ENCODE assay signal across 1 cellular context in the genomic region with DNA sequence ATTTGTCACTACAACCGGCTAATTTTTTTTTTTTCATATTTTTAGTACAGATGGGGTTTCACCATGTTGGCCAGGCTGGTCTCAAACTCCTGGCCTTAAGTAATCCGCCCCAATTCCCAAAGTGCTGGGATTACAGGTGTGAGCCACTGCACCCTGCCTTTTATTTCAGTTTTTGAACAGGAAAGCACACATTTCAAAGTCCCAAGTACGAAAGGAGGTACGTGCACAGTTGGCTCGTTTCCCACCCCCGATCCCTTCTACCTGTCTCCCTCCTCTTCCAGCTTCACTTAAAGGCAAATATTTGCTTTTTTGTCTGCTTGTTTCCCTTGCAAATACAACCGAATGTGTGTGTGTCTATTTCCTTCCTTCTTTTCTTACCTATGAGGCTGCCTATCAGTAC.
A peak's percentile ranks its signal among the peaks of the same experiment; 100 is the strongest.
TF ChIP-seq lines count a peak whose summit lies in the region.

No MANE protein-coding gene starts in this region.

TF ChIP-seq in HepG2, 621 proteins besides CTCF, POLR2A, EP300 and RAD21 (continued from another document and continues in another):
- TF ChIP-seq, protein P1, sequence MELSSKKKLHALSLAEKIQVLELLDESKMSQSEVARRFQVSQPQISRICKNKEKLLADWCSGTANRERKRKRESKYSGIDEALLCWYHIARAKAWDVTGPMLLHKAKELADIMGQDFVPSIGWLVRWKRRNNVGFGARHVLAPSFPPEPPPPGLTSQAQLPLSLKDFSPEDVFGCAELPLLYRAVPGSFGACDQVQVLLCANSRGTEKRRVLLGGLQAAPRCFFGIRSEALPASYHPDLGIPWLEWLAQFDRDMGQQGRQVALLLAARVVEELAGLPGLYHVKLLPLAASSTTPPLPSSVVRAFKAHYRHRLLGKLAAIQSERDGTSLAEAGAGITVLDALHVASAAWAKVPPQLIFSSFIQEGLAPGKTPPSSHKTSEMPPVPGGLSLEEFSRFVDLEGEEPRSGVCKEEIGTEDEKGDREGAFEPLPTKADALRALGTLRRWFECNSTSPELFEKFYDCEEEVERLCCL (CRISPR knock-in tag; IDR thresholded peaks at IDR 0.05; ENCODE audit: borderline replicate concordance) = peak; percentile 26; the same call in 1 of the 2 replicates
- no peak for TF ChIP-seq BRD4 (CRISPR knock-in tag; IDR thresholded peaks at IDR 0.05)
- TF ChIP-seq ZNF205 (CRISPR knock-in tag; IDR thresholded peaks at IDR 0.05) = no peak
- peak; percentile 60 for TF ChIP-seq POGZ (CRISPR knock-in tag; IDR thresholded peaks at IDR 0.05)
- no peak for TF ChIP-seq ZFP36L1 (CRISPR knock-in tag; IDR thresholded peaks at IDR 0.05)
- TF ChIP-seq SP140L (CRISPR knock-in tag; IDR thresholded peaks at IDR 0.05; ENCODE audit: borderline replicate concordance) = 0 out of 2 replicates have a peak, but pooled peaks have one; percentile 42
- TF ChIP-seq, protein P2, sequence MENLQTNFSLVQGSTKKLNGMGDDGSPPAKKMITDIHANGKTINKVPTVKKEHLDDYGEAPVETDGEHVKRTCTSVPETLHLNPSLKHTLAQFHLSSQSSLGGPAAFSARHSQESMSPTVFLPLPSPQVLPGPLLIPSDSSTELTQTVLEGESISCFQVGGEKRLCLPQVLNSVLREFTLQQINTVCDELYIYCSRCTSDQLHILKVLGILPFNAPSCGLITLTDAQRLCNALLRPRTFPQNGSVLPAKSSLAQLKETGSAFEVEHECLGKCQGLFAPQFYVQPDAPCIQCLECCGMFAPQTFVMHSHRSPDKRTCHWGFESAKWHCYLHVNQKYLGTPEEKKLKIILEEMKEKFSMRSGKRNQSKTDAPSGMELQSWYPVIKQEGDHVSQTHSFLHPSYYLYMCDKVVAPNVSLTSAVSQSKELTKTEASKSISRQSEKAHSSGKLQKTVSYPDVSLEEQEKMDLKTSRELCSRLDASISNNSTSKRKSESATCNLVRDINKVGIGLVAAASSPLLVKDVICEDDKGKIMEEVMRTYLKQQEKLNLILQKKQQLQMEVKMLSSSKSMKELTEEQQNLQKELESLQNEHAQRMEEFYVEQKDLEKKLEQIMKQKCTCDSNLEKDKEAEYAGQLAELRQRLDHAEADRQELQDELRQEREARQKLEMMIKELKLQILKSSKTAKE (CRISPR knock-in tag; IDR thresholded peaks at IDR 0.05; ENCODE audit: borderline replicate concordance) = peak; percentile 83; the same call in 1 of the 2 replicates
- TF ChIP-seq IKZF1 (IDR thresholded peaks at IDR 0.05) = no peak
- TF ChIP-seq SP2 (CRISPR knock-in tag; IDR thresholded peaks at IDR 0.05) = no peak
- TF ChIP-seq, protein P3, sequence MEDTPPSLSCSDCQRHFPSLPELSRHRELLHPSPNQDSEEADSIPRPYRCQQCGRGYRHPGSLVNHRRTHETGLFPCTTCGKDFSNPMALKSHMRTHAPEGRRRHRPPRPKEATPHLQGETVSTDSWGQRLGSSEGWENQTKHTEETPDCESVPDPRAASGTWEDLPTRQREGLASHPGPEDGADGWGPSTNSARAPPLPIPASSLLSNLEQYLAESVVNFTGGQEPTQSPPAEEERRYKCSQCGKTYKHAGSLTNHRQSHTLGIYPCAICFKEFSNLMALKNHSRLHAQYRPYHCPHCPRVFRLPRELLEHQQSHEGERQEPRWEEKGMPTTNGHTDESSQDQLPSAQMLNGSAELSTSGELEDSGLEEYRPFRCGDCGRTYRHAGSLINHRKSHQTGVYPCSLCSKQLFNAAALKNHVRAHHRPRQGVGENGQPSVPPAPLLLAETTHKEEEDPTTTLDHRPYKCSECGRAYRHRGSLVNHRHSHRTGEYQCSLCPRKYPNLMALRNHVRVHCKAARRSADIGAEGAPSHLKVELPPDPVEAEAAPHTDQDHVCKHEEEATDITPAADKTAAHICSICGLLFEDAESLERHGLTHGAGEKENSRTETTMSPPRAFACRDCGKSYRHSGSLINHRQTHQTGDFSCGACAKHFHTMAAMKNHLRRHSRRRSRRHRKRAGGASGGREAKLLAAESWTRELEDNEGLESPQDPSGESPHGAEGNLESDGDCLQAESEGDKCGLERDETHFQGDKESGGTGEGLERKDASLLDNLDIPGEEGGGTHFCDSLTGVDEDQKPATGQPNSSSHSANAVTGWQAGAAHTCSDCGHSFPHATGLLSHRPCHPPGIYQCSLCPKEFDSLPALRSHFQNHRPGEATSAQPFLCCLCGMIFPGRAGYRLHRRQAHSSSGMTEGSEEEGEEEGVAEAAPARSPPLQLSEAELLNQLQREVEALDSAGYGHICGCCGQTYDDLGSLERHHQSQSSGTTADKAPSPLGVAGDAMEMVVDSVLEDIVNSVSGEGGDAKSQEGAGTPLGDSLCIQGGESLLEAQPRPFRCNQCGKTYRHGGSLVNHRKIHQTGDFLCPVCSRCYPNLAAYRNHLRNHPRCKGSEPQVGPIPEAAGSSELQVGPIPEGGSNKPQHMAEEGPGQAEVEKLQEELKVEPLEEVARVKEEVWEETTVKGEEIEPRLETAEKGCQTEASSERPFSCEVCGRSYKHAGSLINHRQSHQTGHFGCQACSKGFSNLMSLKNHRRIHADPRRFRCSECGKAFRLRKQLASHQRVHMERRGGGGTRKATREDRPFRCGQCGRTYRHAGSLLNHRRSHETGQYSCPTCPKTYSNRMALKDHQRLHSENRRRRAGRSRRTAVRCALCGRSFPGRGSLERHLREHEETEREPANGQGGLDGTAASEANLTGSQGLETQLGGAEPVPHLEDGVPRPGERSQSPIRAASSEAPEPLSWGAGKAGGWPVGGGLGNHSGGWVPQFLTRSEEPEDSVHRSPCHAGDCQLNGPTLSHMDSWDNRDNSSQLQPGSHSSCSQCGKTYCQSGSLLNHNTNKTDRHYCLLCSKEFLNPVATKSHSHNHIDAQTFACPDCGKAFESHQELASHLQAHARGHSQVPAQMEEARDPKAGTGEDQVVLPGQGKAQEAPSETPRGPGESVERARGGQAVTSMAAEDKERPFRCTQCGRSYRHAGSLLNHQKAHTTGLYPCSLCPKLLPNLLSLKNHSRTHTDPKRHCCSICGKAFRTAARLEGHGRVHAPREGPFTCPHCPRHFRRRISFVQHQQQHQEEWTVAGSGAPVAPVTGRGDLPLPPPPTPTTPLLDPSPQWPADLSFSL (CRISPR knock-in tag; IDR thresholded peaks at IDR 0.05) = peak; percentile 61; the same call in 1 of the 2 replicates
- no peak for TF ChIP-seq NAIF1 (CRISPR knock-in tag; IDR thresholded peaks at IDR 0.05; ENCODE audit: borderline replicate concordance)
- TF ChIP-seq ARNT (IDR thresholded peaks at IDR 0.05) = no peak
- TF ChIP-seq CC2D1A (CRISPR knock-in tag; IDR thresholded peaks at IDR 0.05) = no peak
- peak; percentile 59 for TF ChIP-seq TCF7 (IDR thresholded peaks at IDR 0.05; ENCODE audit: low read depth)
- TF ChIP-seq ZNF629 (CRISPR knock-in tag; conservative IDR thresholded peaks at IDR 0.05) = 0 out of 2 replicates have a peak, but pooled peaks have one; percentile 10
- TF ChIP-seq TBX2 (CRISPR knock-in tag; IDR thresholded peaks at IDR 0.05; ENCODE audit: borderline replicate concordance) = peak; percentile 80; the same call in 1 of the 2 replicates
- TF ChIP-seq, protein P4, sequence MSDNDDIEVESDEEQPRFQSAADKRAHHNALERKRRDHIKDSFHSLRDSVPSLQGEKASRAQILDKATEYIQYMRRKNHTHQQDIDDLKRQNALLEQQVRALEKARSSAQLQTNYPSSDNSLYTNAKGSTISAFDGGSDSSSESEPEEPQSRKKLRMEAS (IDR thresholded peaks at IDR 0.05) = no peak; the same call in 1 of the 2 replicates
- no peak for TF ChIP-seq GABPA (IDR thresholded peaks at IDR 0.05; ENCODE audit: low read depth, low read length)
- TF ChIP-seq GABPA (CRISPR knock-in tag; IDR thresholded peaks at IDR 0.05; ENCODE audit: low read depth) = no peak
- TF ChIP-seq TBP (CRISPR knock-in tag; IDR thresholded peaks at IDR 0.05) = no peak
- 0 out of 2 replicates have a peak, but pooled peaks have one; percentile 45 for TF ChIP-seq ZNF792 (CRISPR knock-in tag; IDR thresholded peaks at IDR 0.05)
- TF ChIP-seq KLF9 (CRISPR knock-in tag; IDR thresholded peaks at IDR 0.05; ENCODE audit: low read depth) = no peak
- no peak for TF ChIP-seq HDAC6 (IDR thresholded peaks at IDR 0.05; ENCODE audit: low read depth, low read length)
- TF ChIP-seq, protein P5, sequence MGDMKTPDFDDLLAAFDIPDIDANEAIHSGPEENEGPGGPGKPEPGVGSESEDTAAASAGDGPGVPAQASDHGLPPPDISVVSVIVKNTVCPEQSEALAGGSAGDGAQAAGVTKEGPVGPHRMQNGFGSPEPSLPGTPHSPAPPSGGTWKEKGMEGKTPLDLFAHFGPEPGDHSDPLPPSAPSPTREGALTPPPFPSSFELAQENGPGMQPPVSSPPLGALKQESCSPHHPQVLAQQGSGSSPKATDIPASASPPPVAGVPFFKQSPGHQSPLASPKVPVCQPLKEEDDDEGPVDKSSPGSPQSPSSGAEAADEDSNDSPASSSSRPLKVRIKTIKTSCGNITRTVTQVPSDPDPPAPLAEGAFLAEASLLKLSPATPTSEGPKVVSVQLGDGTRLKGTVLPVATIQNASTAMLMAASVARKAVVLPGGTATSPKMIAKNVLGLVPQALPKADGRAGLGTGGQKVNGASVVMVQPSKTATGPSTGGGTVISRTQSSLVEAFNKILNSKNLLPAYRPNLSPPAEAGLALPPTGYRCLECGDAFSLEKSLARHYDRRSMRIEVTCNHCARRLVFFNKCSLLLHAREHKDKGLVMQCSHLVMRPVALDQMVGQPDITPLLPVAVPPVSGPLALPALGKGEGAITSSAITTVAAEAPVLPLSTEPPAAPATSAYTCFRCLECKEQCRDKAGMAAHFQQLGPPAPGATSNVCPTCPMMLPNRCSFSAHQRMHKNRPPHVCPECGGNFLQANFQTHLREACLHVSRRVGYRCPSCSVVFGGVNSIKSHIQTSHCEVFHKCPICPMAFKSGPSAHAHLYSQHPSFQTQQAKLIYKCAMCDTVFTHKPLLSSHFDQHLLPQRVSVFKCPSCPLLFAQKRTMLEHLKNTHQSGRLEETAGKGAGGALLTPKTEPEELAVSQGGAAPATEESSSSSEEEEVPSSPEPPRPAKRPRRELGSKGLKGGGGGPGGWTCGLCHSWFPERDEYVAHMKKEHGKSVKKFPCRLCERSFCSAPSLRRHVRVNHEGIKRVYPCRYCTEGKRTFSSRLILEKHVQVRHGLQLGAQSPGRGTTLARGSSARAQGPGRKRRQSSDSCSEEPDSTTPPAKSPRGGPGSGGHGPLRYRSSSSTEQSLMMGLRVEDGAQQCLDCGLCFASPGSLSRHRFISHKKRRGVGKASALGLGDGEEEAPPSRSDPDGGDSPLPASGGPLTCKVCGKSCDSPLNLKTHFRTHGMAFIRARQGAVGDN (CRISPR knock-in tag; IDR thresholded peaks at IDR 0.05) = no peak
- TF ChIP-seq ATF7-NPFF (CRISPR knock-in tag; IDR thresholded peaks at IDR 0.05; ENCODE audit: low read depth) = no peak
- no peak for TF ChIP-seq KDM2A (CRISPR knock-in tag; IDR thresholded peaks at IDR 0.05; ENCODE audit: borderline replicate concordance, low read depth)
- no peak for TF ChIP-seq FLYWCH1 (CRISPR knock-in tag; IDR thresholded peaks at IDR 0.05)
- peak; percentile 38; the same call in 1 of the 2 replicates for TF ChIP-seq NFKBIZ (CRISPR knock-in tag; IDR thresholded peaks at IDR 0.05)
- no peak for TF ChIP-seq ZNF138 (CRISPR knock-in tag; IDR thresholded peaks at IDR 0.05; ENCODE audit: low read depth)
- no peak for TF ChIP-seq ZNF619 (CRISPR knock-in tag; IDR thresholded peaks at IDR 0.05)
- TF ChIP-seq RFX1 (IDR thresholded peaks at IDR 0.05) = no peak
- TF ChIP-seq, protein P6, sequence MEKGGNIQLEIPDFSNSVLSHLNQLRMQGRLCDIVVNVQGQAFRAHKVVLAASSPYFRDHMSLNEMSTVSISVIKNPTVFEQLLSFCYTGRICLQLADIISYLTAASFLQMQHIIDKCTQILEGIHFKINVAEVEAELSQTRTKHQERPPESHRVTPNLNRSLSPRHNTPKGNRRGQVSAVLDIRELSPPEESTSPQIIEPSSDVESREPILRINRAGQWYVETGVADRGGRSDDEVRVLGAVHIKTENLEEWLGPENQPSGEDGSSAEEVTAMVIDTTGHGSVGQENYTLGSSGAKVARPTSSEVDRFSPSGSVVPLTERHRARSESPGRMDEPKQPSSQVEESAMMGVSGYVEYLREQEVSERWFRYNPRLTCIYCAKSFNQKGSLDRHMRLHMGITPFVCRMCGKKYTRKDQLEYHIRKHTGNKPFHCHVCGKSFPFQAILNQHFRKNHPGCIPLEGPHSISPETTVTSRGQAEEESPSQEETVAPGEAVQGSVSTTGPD (CRISPR knock-in tag; IDR thresholded peaks at IDR 0.05) = no peak
- no peak for TF ChIP-seq GLI4 (CRISPR knock-in tag; IDR thresholded peaks at IDR 0.05; ENCODE audit: borderline replicate concordance)
- TF ChIP-seq, protein P7, sequence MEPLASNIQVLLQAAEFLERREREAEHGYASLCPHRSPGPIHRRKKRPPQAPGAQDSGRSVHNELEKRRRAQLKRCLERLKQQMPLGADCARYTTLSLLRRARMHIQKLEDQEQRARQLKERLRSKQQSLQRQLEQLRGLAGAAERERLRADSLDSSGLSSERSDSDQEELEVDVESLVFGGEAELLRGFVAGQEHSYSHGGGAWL (CRISPR knock-in tag; IDR thresholded peaks at IDR 0.05) = no peak
- peak; percentile 71 for TF ChIP-seq ZNF331 (CRISPR knock-in tag; IDR thresholded peaks at IDR 0.05)
- no peak for TF ChIP-seq PRPF4 (IDR thresholded peaks at IDR 0.05; ENCODE audit: low read depth, low read length, poor library complexity, severe bottlenecking)
- no peak for TF ChIP-seq ZNF484 (CRISPR knock-in tag; IDR thresholded peaks at IDR 0.05; ENCODE audit: borderline replicate concordance, low read depth)
- TF ChIP-seq ZNF451 (CRISPR knock-in tag; IDR thresholded peaks at IDR 0.05) = no peak
- no peak for TF ChIP-seq DNMT3B (CRISPR knock-in tag; conservative IDR thresholded peaks at IDR 0.05)
- no peak for TF ChIP-seq ELF4 (CRISPR knock-in tag; IDR thresholded peaks at IDR 0.05; ENCODE audit: borderline replicate concordance)
- TF ChIP-seq PHB2 (IDR thresholded peaks at IDR 0.05; ENCODE audit: partially characterized antibody) = no peak
- no peak for TF ChIP-seq SP1 (IDR thresholded peaks at IDR 0.05)
- TF ChIP-seq SP1 (CRISPR knock-in tag; IDR thresholded peaks at IDR 0.05) = no peak
- TF ChIP-seq PHF21A (CRISPR knock-in tag; IDR thresholded peaks at IDR 0.05) = 0 out of 2 replicates have a peak, but pooled peaks have one; percentile 51
- peak; percentile 82 for TF ChIP-seq SOX5 (CRISPR knock-in tag; IDR thresholded peaks at IDR 0.05; ENCODE audit: borderline replicate concordance)
